ENCODE assay signal across 20 cellular contexts in the genomic region with DNA sequence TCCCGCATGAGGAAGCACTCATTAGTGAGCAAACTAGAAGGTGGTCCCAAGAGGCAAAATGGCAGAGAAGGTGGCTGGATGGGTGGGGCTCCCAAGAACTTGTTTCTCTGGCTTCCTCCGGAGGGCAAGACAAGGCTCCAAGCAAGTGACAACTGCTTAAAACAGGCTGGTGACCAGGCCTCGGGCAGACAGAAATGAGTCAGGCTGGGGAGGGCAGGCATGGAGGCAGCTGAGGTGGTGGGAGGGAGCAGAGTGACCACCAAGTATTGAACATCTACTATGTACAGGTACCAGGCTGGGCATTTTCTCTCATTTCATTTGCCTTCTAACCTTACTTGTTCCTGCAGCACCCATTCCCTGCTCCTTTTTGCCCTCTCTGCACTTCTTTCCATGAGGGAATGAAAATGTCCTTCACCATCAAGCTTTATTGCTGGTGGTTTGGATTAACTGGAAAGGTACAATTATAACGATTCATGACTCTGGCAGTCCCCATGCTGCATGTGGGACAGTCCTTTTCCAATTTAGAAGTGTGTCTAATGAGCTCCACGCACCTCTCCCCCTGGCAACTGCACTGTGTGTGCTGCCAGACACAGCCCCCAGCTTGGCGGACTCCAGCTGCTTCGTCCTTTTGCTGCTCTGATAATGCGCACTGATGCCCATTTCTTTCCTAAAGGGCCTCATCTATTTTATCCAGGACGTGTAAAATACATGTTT. TPM values are rescaled to one million over a fixed set of nuclear protein-coding genes. Genes with fewer than 3 reads are reported as not detected.
DNase-seq lines count a peak whose midpoint lies in the region; ATAC-seq, FAIRE-seq and TF ChIP-seq lines count a peak whose summit lies in the region.
"Had no signal": no experiment of that assay in that cellular context is flagged by ENCODE, and none has a peak within 500 bp of the region (broad histone marks: within the 10 kb centered on the region; RNA-seq: fewer than 3 reads in every experiment).

No MANE protein-coding gene starts in this region.

- POLR2A ChIA-PET in SK-N-SH (lab: Yijun Ruan, JAX): no interaction called here

- H3K9me2 ChIP-seq in SK-N-SH: no peaks in the 10 kb centered on the region

- H3K36me3 ChIP-seq in SK-N-SH (replicated peaks in 1 of 2; ENCODE audit: control insufficient read depth in 1 of 2, insufficient read depth in 2 of 2, low read length in 1 of 2) (no peaks in the 10 kb centered on the region), ascending aorta (peaks cover 0 to 54% of the 10 kb centered on the region in 2 donors), smooth muscle cell (ENCODE audit: low read depth) (no peaks in the 10 kb centered on the region)
- H3K36me3 ChIP-seq: BLaER1, HAP-1, pancreas had no signal

- CTCF ChIA-PET in SK-N-SH (lab: Yijun Ruan, JAX): interaction anchor here (0.9 to 1.5 kb wide), 4 partner anchors 10 to 18 kb away, joined by 3 read pairs; no protein-coding TSS in a partner anchor

- H3K27me3 ChIP-seq in SK-N-SH (ENCODE audit: insufficient read depth) (no peaks in the 10 kb centered on the region; the same call in 1 of the 2 replicates), ascending aorta (no peaks in the 10 kb centered on the region), smooth muscle cell (ENCODE audit: low read depth) (no peaks in the 10 kb centered on the region)
- H3K27me3 ChIP-seq: BLaER1, pancreas, thyroid gland had no signal

- DNase-seq in SK-N-SH (no peak), ascending aorta (ENCODE audit: low spot score in 2 of 2) (no peak), islet precursor cell (peak; percentile 79), smooth muscle cell (lab: John Stamatoyannopoulos, UW; ENCODE audit: unreplicated experiment) (no peak), GM19239 (ENCODE audit: insufficient read length, low spot score) (no peak), NCI-H2029 treated with DMSO at 0.1 percent for 48 hours (lab: John Stamatoyannopoulos, UW) (no peak)
- DNase-seq: activated B cell treated with CpG ODN at 0.5 μM for 24 hours; effector CD8-positive, alpha-beta T cell; left colon; NCI-H146; NCI-H345; pancreas; SIG-M5; T-helper 2 cell; thyroid gland had no signal

- H3K9ac ChIP-seq in SK-N-SH (no peak overlapping the region), smooth muscle cell (ENCODE audit: low read depth) (peak overlapping the region; percentile 32)
- H3K9ac ChIP-seq: BLaER1 had no signal

- H2AFZ ChIP-seq in SK-N-SH (ENCODE audit: low read depth) (no peak overlapping the region), smooth muscle cell (ENCODE audit: low read depth) (no peak overlapping the region)

- no peak for TF ChIP-seq CTCF in SK-N-SH (IDR thresholded peaks at IDR 0.05)
- TF ChIP-seq CTCF in ascending aorta (IDR thresholded peaks at IDR 0.05): no peak
- TF ChIP-seq CTCF in smooth muscle cell (IDR thresholded peaks at IDR 0.05; ENCODE audit: borderline replicate concordance, insufficient read depth, poor library complexity, severe bottlenecking): no peak

- no peaks in the 10 kb centered on the region for H4K20me1 ChIP-seq in SK-N-SH (ENCODE audit: insufficient read depth)
- no peaks in the 10 kb centered on the region for H4K20me1 ChIP-seq in smooth muscle cell (ENCODE audit: low read depth)
- H4K20me1 ChIP-seq: BLaER1 had no signal

- H3F3A ChIP-seq in SK-N-SH (replicated peaks; ENCODE audit: insufficient read depth) (no peaks in the 10 kb centered on the region), smooth muscle cell (ENCODE audit: low read depth) (peaks cover 8% of the 10 kb centered on the region)

- no peak for TF ChIP-seq RAD21 in SK-N-SH (IDR thresholded peaks at IDR 0.05; ENCODE audit: low read length)

- H3K9me3 ChIP-seq in SK-N-SH: no peaks in the 10 kb centered on the region
- no peaks in the 10 kb centered on the region for H3K9me3 ChIP-seq in ascending aorta
- no peaks in the 10 kb centered on the region for H3K9me3 ChIP-seq in smooth muscle cell (replicated peaks; ENCODE audit: low read depth)
- H3K9me3 ChIP-seq: BLaER1, HAP-1, pancreas, thyroid gland had no signal

- H3K4me1 ChIP-seq in SK-N-SH (ENCODE audit: control insufficient read depth in 1 of 2, insufficient read depth in 2 of 2, low read depth in 1 of 2, low read length in 1 of 2) (peaks cover 0 to 3% of the 10 kb centered on the region in 2 experiments; a peak in 1 of 4 replicates), ascending aorta (peaks cover 0 to 10% of the 10 kb centered on the region in 2 donors), smooth muscle cell (ENCODE audit: low read depth) (peaks cover 6% of the 10 kb centered on the region)
- H3K4me1 ChIP-seq: BLaER1, HAP-1, pancreas, thyroid gland had no signal

- no peak for FAIRE-seq in GM19239 (lab: Jason Lieb, UNC)
- FAIRE-seq: pancreas had no signal

- no peak overlapping the region for H3K4me2 ChIP-seq in SK-N-SH
- peak overlapping the region; percentile 27 for H3K4me2 ChIP-seq in smooth muscle cell
- H3K4me2 ChIP-seq: BLaER1 had no signal

- intact Hi-C loops in ascending aorta (cut with DNase I): no loop called here

- no peaks in the 10 kb centered on the region for H3K79me2 ChIP-seq in SK-N-SH (ENCODE audit: insufficient read depth)
- H3K79me2 ChIP-seq in smooth muscle cell (ENCODE audit: low read depth): no peaks in the 10 kb centered on the region

- no peak for TF ChIP-seq EP300 in SK-N-SH (IDR thresholded peaks at IDR 0.05; ENCODE audit: borderline replicate concordance in 1 of 2, low read depth in 1 of 2, low read length in 1 of 2)

- H3K27ac ChIP-seq in SK-N-SH (ENCODE audit: low read depth in 2 of 2, low read length in 1 of 2) (no peak overlapping the region), ascending aorta (peak overlapping the region; percentile 38 to 53), smooth muscle cell (ENCODE audit: low read depth) (peak overlapping the region; percentile 77)
- H3K27ac ChIP-seq: 22Rv1, BLaER1, pancreas, thyroid gland had no signal

- H3K4me3 ChIP-seq in SK-N-SH (ENCODE audit: low read depth in 2 of 2, low read length in 1 of 2) (no peak overlapping the region), ascending aorta (no peak overlapping the region), smooth muscle cell (no peak overlapping the region)
- H3K4me3 ChIP-seq: BLaER1, HAP-1, pancreas, thyroid gland had no signal

- ATAC-seq in SK-N-SH treated with all-trans-retinoic acid at 6 μM for 48 hours (peak; percentile 24), HG03457 (IDR thresholded peaks at IDR 0.05; ENCODE audit: unreplicated experiment) (no peak)
- ATAC-seq: left colon, pancreas had no signal

- WGBS in SK-N-SH (ENCODE audit: low lambda C conversion rate): 59% methylated on average over 9 of the region's 9 CpGs
- WGBS in smooth muscle cell (ENCODE audit: low lambda C conversion rate): 69% methylated on average over 9 of the region's 9 CpGs

TF ChIP-seq in SK-N-SH treated with all-trans-retinoic acid at 6 μM for 48 hours, 23 proteins besides CTCF, POLR2A, EP300 and RAD21 (continues in another document):
- TF ChIP-seq, protein P1, sequence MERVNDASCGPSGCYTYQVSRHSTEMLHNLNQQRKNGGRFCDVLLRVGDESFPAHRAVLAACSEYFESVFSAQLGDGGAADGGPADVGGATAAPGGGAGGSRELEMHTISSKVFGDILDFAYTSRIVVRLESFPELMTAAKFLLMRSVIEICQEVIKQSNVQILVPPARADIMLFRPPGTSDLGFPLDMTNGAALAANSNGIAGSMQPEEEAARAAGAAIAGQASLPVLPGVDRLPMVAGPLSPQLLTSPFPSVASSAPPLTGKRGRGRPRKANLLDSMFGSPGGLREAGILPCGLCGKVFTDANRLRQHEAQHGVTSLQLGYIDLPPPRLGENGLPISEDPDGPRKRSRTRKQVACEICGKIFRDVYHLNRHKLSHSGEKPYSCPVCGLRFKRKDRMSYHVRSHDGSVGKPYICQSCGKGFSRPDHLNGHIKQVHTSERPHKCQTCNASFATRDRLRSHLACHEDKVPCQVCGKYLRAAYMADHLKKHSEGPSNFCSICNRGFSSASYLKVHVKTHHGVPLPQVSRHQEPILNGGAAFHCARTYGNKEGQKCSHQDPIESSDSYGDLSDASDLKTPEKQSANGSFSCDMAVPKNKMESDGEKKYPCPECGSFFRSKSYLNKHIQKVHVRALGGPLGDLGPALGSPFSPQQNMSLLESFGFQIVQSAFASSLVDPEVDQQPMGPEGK (CRISPR knock-in tag; IDR thresholded peaks at IDR 0.05; ENCODE audit: borderline replicate concordance): no peak

TF ChIP-seq in SK-N-SH, 30 proteins besides CTCF, POLR2A, EP300 and RAD21 (continues in another document):
- TF ChIP-seq GABPA (IDR thresholded peaks at IDR 0.05; ENCODE audit: low read depth) (no peak), FOXJ3 (CRISPR knock-in tag; IDR thresholded peaks at IDR 0.05) (no peak), NRF1 (IDR thresholded peaks at IDR 0.05; ENCODE audit: low read depth, low read length) (no peak)
- TF ChIP-seq, protein P2, sequence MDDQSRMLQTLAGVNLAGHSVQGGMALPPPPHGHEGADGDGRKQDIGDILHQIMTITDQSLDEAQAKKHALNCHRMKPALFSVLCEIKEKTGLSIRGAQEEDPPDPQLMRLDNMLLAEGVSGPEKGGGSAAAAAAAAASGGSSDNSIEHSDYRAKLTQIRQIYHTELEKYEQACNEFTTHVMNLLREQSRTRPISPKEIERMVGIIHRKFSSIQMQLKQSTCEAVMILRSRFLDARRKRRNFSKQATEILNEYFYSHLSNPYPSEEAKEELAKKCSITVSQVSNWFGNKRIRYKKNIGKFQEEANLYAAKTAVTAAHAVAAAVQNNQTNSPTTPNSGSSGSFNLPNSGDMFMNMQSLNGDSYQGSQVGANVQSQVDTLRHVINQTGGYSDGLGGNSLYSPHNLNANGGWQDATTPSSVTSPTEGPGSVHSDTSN (IDR thresholded peaks at IDR 0.05): no peak

RNA-seq across cellular contexts. Expression of a gene that starts 33.2 kb away (rescaled TPM):
- 0.48 and 0.55 TPM in 2 replicates for polyA plus RNA-seq in SK-N-SH (2012; rRNA removed)
- 0.07 and 0.13 TPM in 2 replicates for polyA plus RNA-seq in SK-N-SH (2012; cell fraction: cytosol; rRNA removed)
- 1.5 and 1.7 TPM in 2 replicates for polyA plus RNA-seq in SK-N-SH (2012; cell fraction: nucleus; rRNA removed)
- 493 TPM for total RNA-seq in ascending aorta
- total RNA-seq in smooth muscle cell: 1.1 and 1.8 TPM in 2 replicates
- 1.1 and 4.3 TPM in 2 replicates for polyA plus RNA-seq in smooth muscle cell

RNA-seq across cellular contexts. Expression of a gene that starts 37.7 kb away (rescaled TPM):
- polyA plus RNA-seq in SK-N-SH (2012; rRNA removed) (0.03 TPM in 1 of 2 replicates, not detected in the other), smooth muscle cell (0.38 TPM in 1 of 2 replicates, not detected in the other)
- polyA plus RNA-seq in SK-N-SH (2012; cell fraction: cytosol; rRNA removed): not detected in 2 replicates
- polyA plus RNA-seq in SK-N-SH (2012; cell fraction: nucleus; rRNA removed): 0.15 and 0.18 TPM in 2 replicates
- total RNA-seq in ascending aorta (14.0 TPM), smooth muscle cell (0.58 TPM in 1 of 2 replicates, not detected in the other)
- total RNA-seq: activated B cell treated with CpG ODN at 0.5 μM for 24 hours had no signal

RNA-seq across cellular contexts. Expression of a gene that starts 52.1 kb away (rescaled TPM):
- polyA plus RNA-seq in SK-N-SH (2012; rRNA removed) (61.3 and 73.0 TPM in 2 replicates), smooth muscle cell (22.5 and 39.8 TPM in 2 replicates)
- polyA plus RNA-seq in SK-N-SH (2012; cell fraction: cytosol; rRNA removed): 24.6 and 34.3 TPM in 2 replicates
- 148 and 162 TPM in 2 replicates for polyA plus RNA-seq in SK-N-SH (2012; cell fraction: nucleus; rRNA removed)
- total RNA-seq in ascending aorta (123 TPM), smooth muscle cell (22.2 and 23.0 TPM in 2 replicates)

RNA-seq across cellular contexts. Expression of a gene that starts 54.1 kb away (rescaled TPM):
- 2.7 and 3.5 TPM in 2 replicates for polyA plus RNA-seq in SK-N-SH (2012; rRNA removed)
- 2.4 and 2.6 TPM in 2 replicates for polyA plus RNA-seq in SK-N-SH (2012; cell fraction: cytosol; rRNA removed)
- polyA plus RNA-seq in SK-N-SH (2012; cell fraction: nucleus; rRNA removed): 2.9 and 3.3 TPM in 2 replicates
- not detected for total RNA-seq in ascending aorta
- total RNA-seq in smooth muscle cell: 5.3 and 6.5 TPM in 2 replicates
- polyA plus RNA-seq in smooth muscle cell: 5.4 and 7.7 TPM in 2 replicates

Comparison
In these comparisons a context has a peak if more than half of its experiments do, and no peak if none do; other contexts are left out.
1. H3K27ac ChIP-seq: peak in ascending aorta (2 of 2) and smooth muscle cell (single experiment); none in SK-N-SH (0 of 2).
2. RNA of a gene that starts 33.2 kb away (total RNA-seq): 493 TPM in ascending aorta (single experiment); 1.1 to 1.8 TPM in smooth muscle cell; every median in the first group is over 100 times any median in the second.